Comparison of ENCODE assay signal across 21 cellular contexts in the genomic region with DNA sequence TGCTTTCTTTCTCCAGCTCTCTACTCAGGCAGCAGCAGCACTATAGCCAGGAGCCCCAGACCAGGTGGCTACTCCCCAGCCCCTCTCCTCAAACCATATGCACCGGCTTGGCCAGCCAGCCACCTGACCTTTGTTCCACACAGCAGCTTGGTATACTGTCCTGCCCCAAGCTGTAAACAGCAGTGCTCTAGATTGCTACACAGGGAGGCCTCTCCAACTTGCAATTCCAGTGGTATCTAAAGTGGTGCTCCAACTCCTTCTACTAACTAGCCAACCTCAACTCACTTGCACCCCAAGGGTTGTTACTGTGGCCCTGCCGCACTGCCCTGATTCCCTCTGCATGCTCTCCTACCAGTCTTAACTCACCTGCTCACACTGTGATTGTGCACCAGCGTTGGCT. TPM values are rescaled to one million over a fixed set of nuclear protein-coding genes. Genes with fewer than 3 reads are reported as not detected.
DNase-seq lines count a peak whose midpoint lies in the region; ATAC-seq, FAIRE-seq and TF ChIP-seq lines count a peak whose summit lies in the region.
"Had no signal": no experiment of that assay in that cellular context is flagged by ENCODE, and none has a peak within 500 bp of the region (broad histone marks: within the 10 kb centered on the region; RNA-seq: fewer than 3 reads in every experiment).

No MANE protein-coding gene starts in this region.

- FAIRE-seq in HTR-8/SVneo (lab: Jason Lieb, UNC) (peak; percentile 66), small intestine (lab: Jason Lieb, UNC) (no peak)
- FAIRE-seq: D721Med had no signal

- peak overlapping the region; percentile 17 for H3K27ac Mint-ChIP-seq in chondrocyte (ENCODE audit: unreplicated experiment)
- H3K27ac Mint-ChIP-seq in activated CD8-positive, alpha-beta T cell treated with anti-CD3 and anti-CD28 coated beads, Interleukin-2, amount 10 ng/mL, durations not matched to agents 7 days and 5 days, result no peak overlapping the region
- H3K27ac Mint-ChIP-seq: B cell had no signal

- H3K4me3 ChIP-seq in left lung, result no peak overlapping the region
- no peak overlapping the region for H3K4me3 ChIP-seq in small intestine (ENCODE audit: low read depth in 1 of 2, low read length in 2 of 2)
- H3K4me3 ChIP-seq: GM23248, SJSA1 had no signal

- H3K9me3 Mint-ChIP-seq in chondrocyte (ENCODE audit: low read depth), result no peaks in the 10 kb centered on the region
- H3K9me3 Mint-ChIP-seq in activated CD8-positive, alpha-beta T cell treated with anti-CD3 and anti-CD28 coated beads, Interleukin-2, amount 10 ng/mL, durations not matched to agents 7 days and 5 days (ENCODE audit: insufficient read depth), result no peaks in the 10 kb centered on the region
- H3K9me3 Mint-ChIP-seq: CD4-positive, alpha-beta memory T cell had no signal

- no peaks in the 10 kb centered on the region for H3K36me3 ChIP-seq in left lung
- no peaks in the 10 kb centered on the region for H3K36me3 ChIP-seq in small intestine (ENCODE audit: control insufficient read depth in 2 of 2, insufficient read depth in 2 of 2, low read length in 2 of 2)
- H3K36me3 ChIP-seq: SJSA1 had no signal

- CTCF ChIA-PET in activated CD8-positive, alpha-beta T cell treated with anti-CD3 and anti-CD28 coated beads, Interleukin-2, amount 10 ng/mL, durations not matched to agents 7 days and 5 days (lab: Charles Lee), result no interaction called here

- DNase-seq in HTR-8/SVneo (ENCODE audit: insufficient read length, low spot score) (no peak), chondrocyte (ENCODE audit: low spot score) (no peak), left lung (peak in 1 of 2 donors; percentile 35), small intestine (peak; percentile 15), LoVo (ENCODE audit: low spot score) (no peak)
- DNase-seq in activated CD8-positive, alpha-beta T cell treated with anti-CD3 and anti-CD28 coated beads, Interleukin-2, amount 10 ng/mL, durations not matched to agents 7 days and 5 days, result no peak
- DNase-seq: ACHN; CD4-positive, alpha-beta memory T cell; DND-41; GF-D8; GM23248; NCI-H1092; NCI-H2107; NCI-H345; NCI-H526 treated with DMSO at 0.1 percent for 48 hours; PC-3 had no signal

- H3K27me3 ChIP-seq in left lung, result no peaks in the 10 kb centered on the region
- no peaks in the 10 kb centered on the region for H3K27me3 ChIP-seq in small intestine (ENCODE audit: control insufficient read depth in 2 of 2, insufficient read depth in 2 of 2, low read length in 2 of 2)
- H3K27me3 ChIP-seq: SJSA1 had no signal

- H3K27ac ChIP-seq in left lung, result no peak overlapping the region
- H3K27ac ChIP-seq in small intestine (ENCODE audit: low read depth in 1 of 2, low read length in 1 of 2), result no peak overlapping the region
- H3K27ac ChIP-seq: GM23248, SJSA1 had no signal

- POLR2A ChIA-PET in activated CD8-positive, alpha-beta T cell treated with anti-CD3 and anti-CD28 coated beads, Interleukin-2, amount 10 ng/mL, durations not matched to agents 7 days and 5 days (lab: Charles Lee), result interaction anchor here (1.4 kb wide), 1 partner anchor 20 kb away, joined by 3 read pairs; the partner anchor contains the start of gene LDAH

- no peaks in the 10 kb centered on the region for H3K27me3 Mint-ChIP-seq in chondrocyte (ENCODE audit: low read depth)
- no peaks in the 10 kb centered on the region for H3K27me3 Mint-ChIP-seq in activated CD8-positive, alpha-beta T cell treated with anti-CD3 and anti-CD28 coated beads, Interleukin-2, amount 10 ng/mL, durations not matched to agents 7 days and 5 days (ENCODE audit: low read depth)
- H3K27me3 Mint-ChIP-seq: B cell; CD4-positive, alpha-beta memory T cell had no signal

- H3K4me1 Mint-ChIP-seq in chondrocyte (ENCODE audit: low read depth), result peaks cover 4% of the 10 kb centered on the region
- no peaks in the 10 kb centered on the region for H3K4me1 Mint-ChIP-seq in activated CD8-positive, alpha-beta T cell treated with anti-CD3 and anti-CD28 coated beads, Interleukin-2, amount 10 ng/mL, durations not matched to agents 7 days and 5 days (ENCODE audit: low read depth)
- H3K4me1 Mint-ChIP-seq: B cell had no signal

- H3K4me3 Mint-ChIP-seq in chondrocyte (ENCODE audit: unreplicated experiment), result no peak overlapping the region
- H3K4me3 Mint-ChIP-seq in activated CD8-positive, alpha-beta T cell treated with anti-CD3 and anti-CD28 coated beads, Interleukin-2, amount 10 ng/mL, durations not matched to agents 7 days and 5 days, result no peak overlapping the region
- H3K4me3 Mint-ChIP-seq: B cell; CD4-positive, alpha-beta memory T cell had no signal

- no peaks in the 10 kb centered on the region for H3K36me3 Mint-ChIP-seq in chondrocyte (ENCODE audit: low read depth)
- H3K36me3 Mint-ChIP-seq in activated CD8-positive, alpha-beta T cell treated with anti-CD3 and anti-CD28 coated beads, Interleukin-2, amount 10 ng/mL, durations not matched to agents 7 days and 5 days (ENCODE audit: low read depth), result peaks cover 5% of the 10 kb centered on the region

- no peak for TF ChIP-seq CTCF in chondrocyte (IDR thresholded peaks at IDR 0.05)
- TF ChIP-seq CTCF in left lung (IDR thresholded peaks at IDR 0.05), result no peak

- TF ChIP-seq POLR2A in GM18505 (IDR thresholded peaks at IDR 0.05; ENCODE audit: borderline replicate concordance, extremely low read depth, insufficient read depth, insufficient read length), result no peak

- WGBS in small intestine, 3 donors, result 73 to 88% (median 80%) methylated on average over 3 of the region's 3 CpGs

- H3K9me3 ChIP-seq in left lung, result no peaks in the 10 kb centered on the region
- H3K9me3 ChIP-seq in small intestine (ENCODE audit: control insufficient read depth, low read depth), result no peaks in the 10 kb centered on the region
- H3K9me3 ChIP-seq: SJSA1 had no signal

- no peaks in the 10 kb centered on the region for H3K4me1 ChIP-seq in left lung
- H3K4me1 ChIP-seq in small intestine (ENCODE audit: control insufficient read depth in 2 of 2, insufficient read depth in 1 of 2, low read depth in 1 of 2, low read length in 1 of 2), result no peaks in the 10 kb centered on the region
- H3K4me1 ChIP-seq: SJSA1 had no signal

- intact Hi-C loops in left lung (cut with DNase I), result no loop called here

- ATAC-seq in left lung, result peak; percentile 99
- ATAC-seq in HG03521 (IDR thresholded peaks at IDR 0.05; ENCODE audit: unreplicated experiment), result no peak
- no peak for ATAC-seq in GM18505 (IDR thresholded peaks at IDR 0.05; ENCODE audit: unreplicated experiment)
- ATAC-seq in activated CD8-positive, alpha-beta T cell treated with anti-CD3 and anti-CD28 coated beads, Interleukin-2, amount 10 ng/mL, durations not matched to agents 7 days and 5 days, result no peak
- ATAC-seq: PC-3 had no signal

RNA-seq across cellular contexts. Expression of gene LDAH, which starts 19.6 kb away (rescaled TPM):
- total RNA-seq in chondrocyte (16.8 to 22.0 TPM (median 18.1 TPM) in 3 replicates), left lung (10 to 100 TPM; 20.2 to 21.2 TPM)
- 10 to 100 TPM in 1 of 3 donors, 1 to 10 TPM in 2; 4.3 to 12.9 (median 7.8) TPM for polyA plus RNA-seq in small intestine
- 10 to 100 TPM; 24.5 to 31.7 TPM for total RNA-seq in activated CD8-positive, alpha-beta T cell treated with anti-CD3 and anti-CD28 coated beads, Interleukin-2, amount 10 ng/mL, durations not matched to agents 7 days and 5 days
- total RNA-seq: PC-3 had no signal
